ENCODE assay signal across 2 cellular contexts in genomic region chr10:66931949-66932343, GRCh38.
TF ChIP-seq lines count a peak whose summit lies in the region.

No MANE protein-coding gene starts in this region.

TF ChIP-seq in H1, 55 proteins besides CTCF, POLR2A, EP300 and RAD21 (continued from another document):
- TF ChIP-seq ATF2 (IDR thresholded peaks at IDR 0.05; ENCODE audit: low read length) = no peak
- no peak for TF ChIP-seq SIN3A (conservative IDR thresholded peaks at IDR 0.05 in 1 of 2, IDR thresholded peaks at IDR 0.05 in 1 of 2; ENCODE audit: low read depth in 1 of 2, low read length in 2 of 2)
- TF ChIP-seq CBX5 (IDR thresholded peaks at IDR 0.05; ENCODE audit: low read depth, low read length) = no peak
- no peak for TF ChIP-seq TEAD4 (IDR thresholded peaks at IDR 0.05; ENCODE audit: low read depth, low read length)
- TF ChIP-seq RFX5 (IDR thresholded peaks at IDR 0.05; ENCODE audit: borderline replicate concordance, low read depth, low read length) = no peak
- no peak for TF ChIP-seq SP2 (IDR thresholded peaks at IDR 0.05; ENCODE audit: low read length)
- TF ChIP-seq SP1 (IDR thresholded peaks at IDR 0.05; ENCODE audit: low read depth, low read length) = no peak
- TF ChIP-seq NRF1 (IDR thresholded peaks at IDR 0.05; ENCODE audit: low read depth, low read length) = no peak
- no peak for TF ChIP-seq GABPA (IDR thresholded peaks at IDR 0.05; ENCODE audit: borderline replicate concordance, insufficient read depth, low read length)
- TF ChIP-seq FOSL1 (IDR thresholded peaks at IDR 0.05; ENCODE audit: insufficient read depth, low read depth, low read length) = no peak

TF ChIP-seq in neural cell, 6 proteins besides CTCF, POLR2A, EP300 and RAD21 (continued from another document):
- TF ChIP-seq REST (IDR thresholded peaks at IDR 0.05; ENCODE audit: borderline replicate concordance) (no peak), SMC3 (conservative IDR thresholded peaks at IDR 0.05; ENCODE audit: poor library complexity) (no peak), EZH2 (IDR thresholded peaks at IDR 0.05; ENCODE audit: borderline replicate concordance, insufficient read depth, low read length, poor library complexity, severe bottlenecking) (no peak)
TF ChIP-seq in neural cell: peak in this region for 0.
